ENCODE assay signal across 21 cellular contexts in genomic region chr11:94550513-94550912, GRCh38. TPM values are rescaled to one million over a fixed set of nuclear protein-coding genes. Genes with fewer than 3 reads are reported as not detected.
DNase-seq lines count a peak whose midpoint lies in the region; ATAC-seq and TF ChIP-seq lines count a peak whose summit lies in the region.
"Had no signal": no experiment of that assay in that cellular context is flagged by ENCODE, and none has a peak within 500 bp of the region (broad histone marks: within the 10 kb centered on the region; RNA-seq: fewer than 3 reads in every experiment).

No MANE protein-coding gene starts in this region.

- CTCF ChIA-PET in activated CD4-positive, alpha-beta T cell treated with anti-CD3 and anti-CD28 coated beads, Interleukin-2, amount 10 ng/mL, durations not matched to agents 7 days and 5 days (lab: Charles Lee), result no interaction called here

- H3K27ac ChIP-seq in SJCRH30, result no peak overlapping the region
- H3K27ac ChIP-seq: KMS-11, vagina, VCaP had no signal

- H3K27me3 ChIP-seq in SJCRH30, result no peaks in the 10 kb centered on the region
- H3K27me3 ChIP-seq: vagina had no signal

- peaks cover 14% of the 10 kb centered on the region for H3K36me3 Mint-ChIP-seq in activated CD4-positive, alpha-beta T cell treated with anti-CD3 and anti-CD28 coated beads, Interleukin-2, amount 10 ng/mL, durations not matched to agents 7 days and 5 days (ENCODE audit: low read depth)
- H3K36me3 Mint-ChIP-seq in type B pancreatic cell, result peaks cover 18% of the 10 kb centered on the region
- H3K36me3 Mint-ChIP-seq: memory B cell had no signal

- peaks cover 31% of the 10 kb centered on the region for H3K4me1 Mint-ChIP-seq in activated CD4-positive, alpha-beta T cell treated with anti-CD3 and anti-CD28 coated beads, Interleukin-2, amount 10 ng/mL, durations not matched to agents 7 days and 5 days
- H3K4me1 Mint-ChIP-seq in type B pancreatic cell (ENCODE audit: unreplicated experiment), result peaks cover 19% of the 10 kb centered on the region

- H3K27me3 Mint-ChIP-seq in activated CD4-positive, alpha-beta T cell treated with anti-CD3 and anti-CD28 coated beads, Interleukin-2, amount 10 ng/mL, durations not matched to agents 7 days and 5 days, result no peaks in the 10 kb centered on the region
- no peaks in the 10 kb centered on the region for H3K27me3 Mint-ChIP-seq in type B pancreatic cell
- H3K27me3 Mint-ChIP-seq: memory B cell had no signal

- no peak for TF ChIP-seq CTCF in type B pancreatic cell (conservative IDR thresholded peaks at IDR 0.05)

- no peaks in the 10 kb centered on the region for H3K9me3 ChIP-seq in SJCRH30 (replicated peaks)
- H3K9me3 ChIP-seq: SK-N-SH, vagina had no signal

- DNase-seq in activated CD4-positive, alpha-beta T cell treated with anti-CD3 and anti-CD28 coated beads, Interleukin-2, amount 10 ng/mL, durations not matched to agents 7 days and 5 days, result no peak
- no peak for DNase-seq in activated CD4-positive, alpha-beta T cell treated with anti-CD3 and anti-CD28 coated beads for 4 hours
- DNase-seq in SKM-1 (lab: John Stamatoyannopoulos, UW; ENCODE audit: unreplicated experiment), result peak; percentile 65
- DNase-seq in type B pancreatic cell (ENCODE audit: extremely low spot score, unreplicated experiment), result no peak
- no peak for DNase-seq in SJCRH30
- DNase-seq in NCI-H1417 treated with DMSO at 0.1 percent for 48 hours (lab: John Stamatoyannopoulos, UW), result no peak
- DNase-seq in amniotic stem cell (lab: John Stamatoyannopoulos, UW), result no peak
- DNase-seq: activated CD8-positive, alpha-beta T cell treated with anti-CD3 and anti-CD28 coated beads, Interleukin-2, amount 10 ng/mL, durations not matched to agents 7 days and 5 days; central memory CD4-positive, alpha-beta T cell; effector CD8-positive, alpha-beta T cell; head of caudate nucleus; kidney; NCI-H1436; SK-N-SH had no signal

- H3K4me1 ChIP-seq in SJCRH30, result no peaks in the 10 kb centered on the region

- ATAC-seq in HG02798 (IDR thresholded peaks at IDR 0.05; ENCODE audit: poor library complexity, unreplicated experiment), result peak; percentile 54
- ATAC-seq: activated CD8-positive, alpha-beta T cell treated with anti-CD3 and anti-CD28 coated beads, Interleukin-2, amount 10 ng/mL, durations not matched to agents 7 days and 5 days had no signal

- H3K9me3 Mint-ChIP-seq in activated CD4-positive, alpha-beta T cell treated with anti-CD3 and anti-CD28 coated beads, Interleukin-2, amount 10 ng/mL, durations not matched to agents 7 days and 5 days, result no peaks in the 10 kb centered on the region
- H3K9me3 Mint-ChIP-seq in type B pancreatic cell, result no peaks in the 10 kb centered on the region
- H3K9me3 Mint-ChIP-seq: memory B cell had no signal

- peak overlapping the region; percentile 75 for H3K27ac Mint-ChIP-seq in activated CD4-positive, alpha-beta T cell treated with anti-CD3 and anti-CD28 coated beads, Interleukin-2, amount 10 ng/mL, durations not matched to agents 7 days and 5 days
- peak overlapping the region; percentile 85 for H3K27ac Mint-ChIP-seq in type B pancreatic cell
- H3K27ac Mint-ChIP-seq: activated CD8-positive, alpha-beta T cell treated with anti-CD3 and anti-CD28 coated beads, Interleukin-2, amount 10 ng/mL, durations not matched to agents 7 days and 5 days; memory B cell had no signal

- POLR2A ChIA-PET in activated CD4-positive, alpha-beta T cell treated with anti-CD3 and anti-CD28 coated beads, Interleukin-2, amount 10 ng/mL, durations not matched to agents 7 days and 5 days (lab: Charles Lee), result no interaction called here

- H3K4me3 Mint-ChIP-seq in activated CD4-positive, alpha-beta T cell treated with anti-CD3 and anti-CD28 coated beads, Interleukin-2, amount 10 ng/mL, durations not matched to agents 7 days and 5 days, result no peak overlapping the region
- peak overlapping the region; percentile 81 for H3K4me3 Mint-ChIP-seq in type B pancreatic cell
- H3K4me3 Mint-ChIP-seq: activated CD8-positive, alpha-beta T cell treated with anti-CD3 and anti-CD28 coated beads, Interleukin-2, amount 10 ng/mL, durations not matched to agents 7 days and 5 days; memory B cell had no signal

- H3K4me3 ChIP-seq in SJCRH30, result no peak overlapping the region
- H3K4me3 ChIP-seq: vagina had no signal

- no peaks in the 10 kb centered on the region for H3K36me3 ChIP-seq in SJCRH30
- H3K36me3 ChIP-seq: vagina had no signal

RNA-seq across cellular contexts. Expression of gene FUT4, which starts 6.8 kb away (rescaled TPM):
- 1 to 10 TPM; 7.1 to 7.8 TPM for total RNA-seq in activated CD4-positive, alpha-beta T cell treated with anti-CD3 and anti-CD28 coated beads, Interleukin-2, amount 10 ng/mL, durations not matched to agents 7 days and 5 days
- 10.4 and 40.1 TPM in 2 replicates for total RNA-seq in type B pancreatic cell (ENCODE audit: low replicate concordance)
- total RNA-seq in SJCRH30 (2014; rRNA removed; shearing (Covaris generic)), result 0.42 and 0.46 TPM in 2 replicates

RNA-seq across cellular contexts. Expression of gene PIWIL4, which starts 16.7 kb away (rescaled TPM):
- total RNA-seq in activated CD4-positive, alpha-beta T cell treated with anti-CD3 and anti-CD28 coated beads, Interleukin-2, amount 10 ng/mL, durations not matched to agents 7 days and 5 days, result under 1 TPM; 0.55 to 0.65 TPM
- total RNA-seq in type B pancreatic cell (ENCODE audit: low replicate concordance), result 4.2 and 11.6 TPM in 2 replicates
- total RNA-seq in SJCRH30 (2014; rRNA removed; shearing (Covaris generic)), result not detected in 2 replicates

RNA-seq across cellular contexts. Expression of gene C11orf97, which starts 38.3 kb away (rescaled TPM):
- not detected for total RNA-seq in activated CD4-positive, alpha-beta T cell treated with anti-CD3 and anti-CD28 coated beads, Interleukin-2, amount 10 ng/mL, durations not matched to agents 7 days and 5 days
- not detected in 2 replicates for total RNA-seq in type B pancreatic cell (ENCODE audit: low replicate concordance)
- not detected in 2 replicates for total RNA-seq in SJCRH30 (2014; rRNA removed; shearing (Covaris generic))
- total RNA-seq: A673; activated CD8-positive, alpha-beta T cell treated with anti-CD3 and anti-CD28 coated beads, Interleukin-2, amount 10 ng/mL, durations not matched to agents 7 days and 5 days; kidney; NCI-H460; vagina had no signal

RNA-seq across cellular contexts. Expression of gene ANKRD49, which starts 56.7 kb away (rescaled TPM):
- total RNA-seq in activated CD4-positive, alpha-beta T cell treated with anti-CD3 and anti-CD28 coated beads, Interleukin-2, amount 10 ng/mL, durations not matched to agents 7 days and 5 days, result 10 to 100 TPM; 30.3 to 36.8 TPM
- total RNA-seq in type B pancreatic cell (ENCODE audit: low replicate concordance), result 15.0 and 21.7 TPM in 2 replicates
- 14.5 and 14.9 TPM in 2 replicates for total RNA-seq in SJCRH30 (2014; rRNA removed; shearing (Covaris generic))

RNA-seq across cellular contexts. Expression of gene MRE11, which starts 56.9 kb away (rescaled TPM):
- 10 to 100 TPM; 38.4 to 44.2 TPM for total RNA-seq in activated CD4-positive, alpha-beta T cell treated with anti-CD3 and anti-CD28 coated beads, Interleukin-2, amount 10 ng/mL, durations not matched to agents 7 days and 5 days
- total RNA-seq in type B pancreatic cell (ENCODE audit: low replicate concordance), result 22.6 and 37.6 TPM in 2 replicates
- total RNA-seq in SJCRH30 (2014; rRNA removed; shearing (Covaris generic)), result 30.6 and 34.6 TPM in 2 replicates
